Comparison of ENCODE assay signal across 2 cellular contexts in genomic region chr14:33660248-33660647, GRCh38.
TF ChIP-seq lines count a peak whose summit lies in the region.

No MANE protein-coding gene starts in this region.

TF ChIP-seq in endothelial cell of umbilical vein, 7 proteins besides CTCF, POLR2A, EP300 and RAD21:
- TF ChIP-seq MYC (IDR thresholded peaks at IDR 0.05; ENCODE audit: low read depth, low read length): no peak
- no peak for TF ChIP-seq GATA2 (IDR thresholded peaks at IDR 0.05; ENCODE audit: insufficient read depth, insufficient read length, low read depth, low read length)
- TF ChIP-seq POLR2AphosphoS5 (IDR thresholded peaks at IDR 0.05; ENCODE audit: insufficient read depth, low read depth, low read length): no peak
- TF ChIP-seq JUN (IDR thresholded peaks at IDR 0.05; ENCODE audit: borderline replicate concordance, insufficient read depth, insufficient read length, low read depth): no peak
- no peak for TF ChIP-seq FOS (IDR thresholded peaks at IDR 0.05; ENCODE audit: borderline replicate concordance, insufficient read depth, low read length)
- no peak for TF ChIP-seq MAX (IDR thresholded peaks at IDR 0.05; ENCODE audit: insufficient read depth, insufficient read length)
- TF ChIP-seq EZH2 (IDR thresholded peaks at IDR 0.05; ENCODE audit: borderline replicate concordance, low read depth, low read length, severe bottlenecking): no peak

TF ChIP-seq in WTC11, 78 proteins besides CTCF, POLR2A, EP300 and RAD21:
- TF ChIP-seq JAZF1 (CRISPR knock-in tag; IDR thresholded peaks at IDR 0.05) (no peak), RELA (CRISPR knock-in tag; IDR thresholded peaks at IDR 0.05; ENCODE audit: borderline replicate concordance) (no peak), MLX (CRISPR knock-in tag; IDR thresholded peaks at IDR 0.05) (no peak), ATF3 (CRISPR knock-in tag; conservative IDR thresholded peaks at IDR 0.05) (no peak), ZNF423 (CRISPR knock-in tag; IDR thresholded peaks at IDR 0.05) (no peak), ZNF512 (CRISPR knock-in tag; IDR thresholded peaks at IDR 0.05; ENCODE audit: borderline replicate concordance) (no peak), ZNF416 (CRISPR knock-in tag; IDR thresholded peaks at IDR 0.05) (no peak), AFF4 (CRISPR knock-in tag; IDR thresholded peaks at IDR 0.05; ENCODE audit: borderline replicate concordance) (no peak), TCF7 (CRISPR knock-in tag; IDR thresholded peaks at IDR 0.05; ENCODE audit: low read depth) (no peak), GABPB1 (CRISPR knock-in tag; IDR thresholded peaks at IDR 0.05) (no peak)
